Comparison of ENCODE assay signal across 16 cellular contexts in the genomic region with DNA sequence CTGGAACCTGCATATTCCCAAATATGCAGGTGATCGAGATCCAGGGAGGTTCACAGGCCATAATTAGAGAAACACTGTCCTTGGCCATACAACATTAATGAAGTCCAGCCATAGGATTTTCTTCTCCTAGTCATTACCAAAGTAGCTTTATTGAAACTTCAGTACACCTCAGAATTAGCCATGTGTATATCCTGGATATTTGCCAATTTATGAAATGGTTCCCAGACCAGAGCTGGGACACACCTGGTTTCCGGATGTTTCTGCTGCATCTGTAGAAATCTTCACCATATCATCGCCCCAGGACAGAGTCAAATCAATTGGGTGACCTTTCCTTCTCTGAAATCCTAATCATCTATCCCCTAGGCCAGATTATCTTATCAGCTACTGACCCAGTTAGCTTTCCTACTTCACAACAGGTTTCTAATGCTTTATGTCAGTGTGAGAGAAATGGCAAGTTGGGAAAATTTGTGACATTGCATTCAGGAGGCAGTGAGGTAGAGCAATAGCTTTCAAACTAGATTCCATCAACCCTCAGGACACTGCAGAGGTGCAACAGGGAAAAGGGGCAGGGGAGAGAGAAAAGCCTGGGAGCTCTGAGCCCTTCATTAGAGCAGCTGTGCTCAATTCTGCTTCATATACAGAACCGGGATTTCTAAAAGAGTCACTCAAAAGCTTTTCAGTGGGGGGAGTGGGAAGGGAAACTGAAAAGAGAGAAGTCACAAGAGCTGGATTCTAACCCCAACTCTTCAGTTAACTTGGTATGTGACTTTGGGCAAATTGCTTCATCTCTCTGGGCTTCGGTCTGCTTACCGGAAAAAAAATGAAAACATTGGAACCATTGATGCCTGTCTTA.
DNase-seq lines count a peak whose midpoint lies in the region; ATAC-seq, FAIRE-seq and TF ChIP-seq lines count a peak whose summit lies in the region.
"Had no signal": no experiment of that assay in that cellular context is flagged by ENCODE, and none has a peak within 500 bp of the region (broad histone marks: within the 10 kb centered on the region; RNA-seq: fewer than 3 reads in every experiment).

No MANE protein-coding gene starts in this region.

- H4K20me1 ChIP-seq in KMS-11 (ENCODE audit: insufficient read depth): no peaks in the 10 kb centered on the region

- no peak overlapping the region for H3K4me3 ChIP-seq in KMS-11 (IDR thresholded peaks at IDR 0.05; ENCODE audit: insufficient read depth, low read depth, low read length)
- H3K4me3 ChIP-seq: cardiac muscle cell, GM23248 had no signal

- no peak for FAIRE-seq in RCC 7860 (lab: Jason Lieb, UNC)

- no peak for TF ChIP-seq CTCF in KMS-11 (conservative IDR thresholded peaks at IDR 0.05; ENCODE audit: low read depth, low read length)

- H3K79me2 ChIP-seq in KMS-11 (ENCODE audit: insufficient read depth, low read depth): no peaks in the 10 kb centered on the region

- no peaks in the 10 kb centered on the region for H3K27me3 ChIP-seq in KMS-11 (ENCODE audit: insufficient read depth, low read depth)
- H3K27me3 ChIP-seq: cardiac muscle cell had no signal

- peak overlapping the region; percentile 64 for H2AFZ ChIP-seq in KMS-11 (ENCODE audit: low read depth)
- H2AFZ ChIP-seq: GM23248 had no signal

- DNase-seq in midbrain (lab: John Stamatoyannopoulos, UW) (peak; percentile 20), GDM1 (lab: John Stamatoyannopoulos, UW) (no peak), RCC 7860 (ENCODE audit: low spot score) (no peak)
- DNase-seq in stimulated activated CD4-positive, alpha-beta T cell treated with anti-CD3 and anti-CD28 coated beads, Interleukin-1b, Interleukin-23, amount 100 ng/mL, for 48 hours: no peak
- DNase-seq: activated CD4-positive, alpha-beta T cell treated with anti-CD3 and anti-CD28 coated beads, Interleukin-2, amount 50 U/mL, for 1 hour; activated naive CD4-positive, alpha-beta T cell treated with anti-CD3 and anti-CD28 coated beads for 36 hours; CD4-positive, alpha-beta T cell; GM23248; NCI-H1105 treated with DMSO at 0.1 percent for 48 hours; NCI-H526 treated with DMSO at 0.1 percent for 48 hours had no signal

- H3K9ac ChIP-seq in KMS-11: peak overlapping the region; percentile 50
- H3K9ac ChIP-seq: GM23248 had no signal

- peak; percentile 31 for ATAC-seq in GM19025 (IDR thresholded peaks at IDR 0.05; ENCODE audit: low read depth, unreplicated experiment)
- ATAC-seq in HG02610 (IDR thresholded peaks at IDR 0.05; ENCODE audit: unreplicated experiment): peak; percentile 47
- no peak for ATAC-seq in GM18909 (IDR thresholded peaks at IDR 0.05; ENCODE audit: poor library complexity, unreplicated experiment)
- ATAC-seq: stimulated activated effector memory CD8-positive, alpha-beta T cell treated with anti-CD3 and anti-CD28 coated beads, Interleukin-12 subunit alpha, Interleukin-12 subunit beta, amount 100 ng/mL, for 72 hours had no signal

- peaks cover 74% of the 10 kb centered on the region for H3K4me1 ChIP-seq in KMS-11 (ENCODE audit: low read depth, poor library complexity, severe bottlenecking)

- H3K4me2 ChIP-seq in KMS-11: peak overlapping the region; percentile 77

- no peaks in the 10 kb centered on the region for H3K36me3 ChIP-seq in KMS-11 (ENCODE audit: insufficient read depth)
- H3K36me3 ChIP-seq: cardiac muscle cell had no signal

- H3K27ac ChIP-seq in KMS-11: peak overlapping the region; percentile 91
- H3K27ac ChIP-seq: cardiac muscle cell, GM23248 had no signal
